In the genomic region with DNA sequence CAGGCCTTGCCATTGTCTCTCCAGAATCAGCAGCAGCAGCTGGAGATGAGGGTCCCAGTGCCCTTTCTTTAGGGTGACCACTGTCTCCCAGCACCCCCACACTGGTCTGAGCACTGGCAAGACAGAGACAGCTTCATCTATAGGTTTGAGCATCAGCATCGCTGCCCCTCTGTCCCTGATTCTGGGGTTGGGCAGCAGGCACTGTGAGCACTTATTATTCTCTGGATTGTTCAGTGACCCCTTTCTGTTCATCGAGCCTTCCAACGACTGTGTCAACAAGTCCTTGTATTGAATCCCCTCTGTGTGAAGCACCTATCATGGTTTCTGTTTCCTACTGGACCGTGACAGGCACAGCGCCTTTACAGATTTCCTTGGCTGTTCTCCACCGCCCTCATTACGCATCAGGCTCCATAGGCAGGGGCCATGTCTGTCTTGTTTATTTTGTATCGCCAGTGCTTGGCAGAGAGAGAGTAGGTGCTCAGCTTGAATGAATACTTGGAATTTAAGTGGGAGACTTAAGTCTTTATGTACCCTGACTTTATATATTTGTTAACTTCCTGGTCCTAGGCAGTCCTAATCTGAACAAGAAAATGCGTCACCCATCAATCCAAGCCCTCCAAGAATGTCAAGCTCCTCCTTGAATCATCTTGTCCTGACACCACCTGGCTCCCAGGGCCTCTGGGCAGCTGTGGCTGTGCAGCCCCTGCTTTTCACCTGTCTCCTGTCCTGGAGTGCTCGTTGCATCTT, we compare ENCODE assay signal across 12 cellular contexts. TPM values are rescaled to one million over a fixed set of nuclear protein-coding genes. Genes with fewer than 3 reads are reported as not detected.
DNase-seq lines count a peak whose midpoint lies in the region; ATAC-seq and TF ChIP-seq lines count a peak whose summit lies in the region.
"Had no signal": no experiment of that assay in that cellular context is flagged by ENCODE, and none has a peak within 500 bp of the region (broad histone marks: within the 10 kb centered on the region; RNA-seq: fewer than 3 reads in every experiment).

No MANE protein-coding gene starts in this region.

- no peaks in the 10 kb centered on the region for H3K36me3 Mint-ChIP-seq in nephron progenitor cell (ENCODE audit: low read depth)

- intact Hi-C loops in breast epithelium (cut with DNase I; ENCODE audit: low total_unique reads), result no loop called here

- peaks cover 0 to 9% of the 10 kb centered on the region in 2 donors for H3K4me1 ChIP-seq in breast epithelium

- no peak overlapping the region for H3K4me3 ChIP-seq in breast epithelium
- H3K4me3 ChIP-seq: mucosa of descending colon had no signal

- H3K9me3 ChIP-seq in breast epithelium, result no peaks in the 10 kb centered on the region
- H3K9me3 ChIP-seq: mucosa of descending colon had no signal

- peaks cover 8% of the 10 kb centered on the region for H3K27me3 Mint-ChIP-seq in nephron progenitor cell (ENCODE audit: low read depth, poor library complexity)

- peaks cover 57% of the 10 kb centered on the region for H3K4me1 Mint-ChIP-seq in nephron progenitor cell
- H3K4me1 Mint-ChIP-seq: central memory CD8-positive, alpha-beta T cell had no signal

- TF ChIP-seq POLR2A in breast epithelium (IDR thresholded peaks at IDR 0.05), result no peak

- H3K27me3 ChIP-seq in breast epithelium, result no peaks in the 10 kb centered on the region

- peak overlapping the region; percentile 27 for H3K27ac Mint-ChIP-seq in nephron progenitor cell

- H3K4me3 Mint-ChIP-seq in nephron progenitor cell, result no peak overlapping the region
- H3K4me3 Mint-ChIP-seq: central memory CD8-positive, alpha-beta T cell had no signal

- H3K9me3 Mint-ChIP-seq in nephron progenitor cell, result peaks cover 22% of the 10 kb centered on the region
- H3K9me3 Mint-ChIP-seq: central memory CD8-positive, alpha-beta T cell had no signal

- ATAC-seq in GM21529 (IDR thresholded peaks at IDR 0.05; ENCODE audit: unreplicated experiment) (no peak), HG02571 (IDR thresholded peaks at IDR 0.05; ENCODE audit: unreplicated experiment) (no peak)

- DNase-seq in Daoy (ENCODE audit: low read depth) (peak; percentile 81), NCI-H2196 treated with DMSO at 0.1 percent for 48 hours (lab: John Stamatoyannopoulos, UW; ENCODE audit: unreplicated experiment) (peak; percentile 43), breast epithelium (ENCODE audit: low spot score in 2 of 2) (no peak), nephron progenitor cell (no peak), HT-29 (ENCODE audit: low spot score) (no peak), NCI-H1930 (lab: John Stamatoyannopoulos, UW) (no peak)
- DNase-seq: DMS 273 treated with DMSO at 0.1 percent for 48 hours had no signal

- H3K36me3 ChIP-seq in breast epithelium, result no peaks in the 10 kb centered on the region

- TF ChIP-seq CTCF in breast epithelium (IDR thresholded peaks at IDR 0.05), result no peak
- TF ChIP-seq CTCF in nephron progenitor cell (IDR thresholded peaks at IDR 0.05), result no peak

- peak overlapping the region; percentile 91 to 95 for H3K27ac ChIP-seq in breast epithelium
- H3K27ac ChIP-seq: KMS-11 had no signal

RNA-seq across cellular contexts. Expression of a gene that starts 11.4 kb away (rescaled TPM):
- 0.34 TPM in 1 of 2 replicates, not detected in the other for total RNA-seq in Daoy (2014; rRNA removed; shearing (Covaris generic))
- total RNA-seq in breast epithelium, result 10 to 100 TPM in 1 of 3 donors, 1 to 10 TPM in 2; 6.2 to 19.6 (median 9.2) TPM
- 82.0 and 83.0 TPM in 2 replicates for total RNA-seq in HT-29 (2014; rRNA removed; shearing (Covaris generic))

Comparison
In these comparisons a context has a peak if more than half of its experiments do, and no peak if none do; other contexts are left out.
1. DNase-seq: peak in Daoy (single experiment) and NCI-H2196 treated with DMSO at 0.1 percent for 48 hours (single experiment); none in breast epithelium (0 of 2), nephron progenitor cell (single experiment), HT-29 (single experiment) and NCI-H1930 (0 of 2).